Comparison of ENCODE assay signal across 25 cellular contexts in the genomic region with DNA sequence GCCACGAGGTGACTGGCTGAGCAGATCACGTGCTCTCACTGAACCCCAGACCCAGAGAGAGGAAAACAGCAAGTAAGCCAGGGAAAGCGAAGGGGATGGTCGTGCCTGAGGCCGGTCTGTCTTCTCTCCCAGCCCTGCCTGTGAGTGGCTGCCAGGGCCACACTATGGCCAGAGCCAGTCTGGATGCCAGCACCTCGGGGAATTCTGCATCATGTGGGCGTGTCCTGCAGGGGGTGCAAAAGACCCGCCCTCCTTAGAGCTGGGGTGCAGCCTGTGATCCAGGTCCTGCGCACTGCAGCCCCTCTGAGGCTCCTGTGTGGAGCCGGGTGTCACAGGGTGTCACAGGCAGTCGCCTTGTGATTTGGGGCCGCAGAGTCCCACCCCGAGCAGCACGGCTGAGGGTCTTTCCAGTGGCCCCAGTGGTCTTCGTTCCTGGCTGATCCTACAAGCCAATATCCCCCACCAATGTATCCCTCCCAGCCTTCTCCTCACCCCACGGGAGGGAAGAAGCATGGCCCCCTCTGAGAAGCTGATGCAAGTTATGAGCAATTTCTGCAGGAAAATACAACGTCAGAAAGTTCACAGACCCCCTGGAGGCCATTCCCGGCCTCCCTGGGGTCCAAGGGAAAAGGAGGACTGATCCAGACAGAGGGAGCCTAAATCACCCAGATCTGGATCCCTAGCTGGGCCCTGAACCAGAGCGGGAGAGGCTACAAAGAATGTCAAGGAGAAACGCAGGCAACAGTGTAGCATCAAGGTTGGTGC. TPM values are rescaled to one million over a fixed set of nuclear protein-coding genes. Genes with fewer than 3 reads are reported as not detected.
DNase-seq lines count a peak whose midpoint lies in the region; ATAC-seq, FAIRE-seq and TF ChIP-seq lines count a peak whose summit lies in the region.
"Had no signal": no experiment of that assay in that cellular context is flagged by ENCODE, and none has a peak within 500 bp of the region (broad histone marks: within the 10 kb centered on the region; RNA-seq: fewer than 3 reads in every experiment).

No MANE protein-coding gene starts in this region.

- H3K27me3 ChIP-seq in H7 (ENCODE audit: control insufficient read depth, insufficient read depth, low read length) (no peaks in the 10 kb centered on the region), K562 (ENCODE audit: control insufficient read depth in 2 of 2, insufficient read depth in 2 of 2, low read length in 2 of 2) (no peaks in the 10 kb centered on the region), osteoblast (ENCODE audit: insufficient read depth, low read length) (no peaks in the 10 kb centered on the region)
- H3K27me3 ChIP-seq: colonic mucosa, tibial nerve had no signal

- 85% methylated on average over 16 of the region's 20 CpGs for WGBS in K562 (ENCODE audit: insufficient coverage, low coverage, missing lambda C conversion rate)

- H2AFZ ChIP-seq in K562 (ENCODE audit: low read depth, low read length) = no peak overlapping the region
- no peak overlapping the region for H2AFZ ChIP-seq in osteoblast (ENCODE audit: low read length)

- in situ Hi-C loops in K562 (cut with MboI) = no loop called here

- BruUV-seq in K562 (replicated peaks; lab: Mats Ljungman, UMichigan) = no TSS peak

- TF ChIP-seq CTCF in K562 (IDR thresholded peaks at IDR 0.05 in 2 of 3, conservative IDR thresholded peaks at IDR 0.05 in 1 of 3; ENCODE audit: insufficient read depth in 2 of 3, low read depth in 1 of 3, low read length in 3 of 3) = no peak
- TF ChIP-seq CTCF in osteoblast (IDR thresholded peaks at IDR 0.05; ENCODE audit: extremely low read depth, low read depth, low read length) = no peak

- POLR2A ChIA-PET in K562 (lab: Yijun Ruan, JAX) = interaction anchor here (0.6 kb wide), 2 partner anchors 11 to 229 kb away, joined by 3 read pairs; no protein-coding TSS in a partner anchor

- H4K20me1 ChIP-seq in K562 (replicated peaks; ENCODE audit: control insufficient read depth, insufficient read depth, low read length) (peaks cover 17% of the 10 kb centered on the region; the same call in 1 of the 2 replicates), osteoblast (ENCODE audit: insufficient read depth, low read length) (peaks cover 45% of the 10 kb centered on the region)

- H3K79me2 ChIP-seq in K562 (ENCODE audit: control insufficient read depth, insufficient read depth, low read length) (peaks cover 53% of the 10 kb centered on the region), osteoblast (ENCODE audit: insufficient read depth, low read length) (peaks cover 78% of the 10 kb centered on the region)

- no peak overlapping the region for H3K27ac ChIP-seq in K562 (ENCODE audit: extremely low read depth, low read depth, low read length)
- H3K27ac ChIP-seq in osteoblast (ENCODE audit: low read depth, low read length) = no peak overlapping the region
- H3K27ac ChIP-seq: colonic mucosa, tibial nerve had no signal

- no peak for FAIRE-seq in K562 (lab: Jason Lieb, UNC)
- FAIRE-seq: HTR-8/SVneo had no signal

- CTCF ChIA-PET in K562 (lab: Yijun Ruan, JAX; ENCODE audit: low intra/inter-chr PET ratio) = no interaction called here

- no peak for TF ChIP-seq POLR2A in K562 (conservative IDR thresholded peaks at IDR 0.05)

- no peak for ATAC-seq in K562
- ATAC-seq in GM18873 (IDR thresholded peaks at IDR 0.05; ENCODE audit: low FRiP score, unreplicated experiment) = no peak
- ATAC-seq in HG03025 (IDR thresholded peaks at IDR 0.05; ENCODE audit: low FRiP score, unreplicated experiment) = no peak
- ATAC-seq: left cardiac atrium, Right ventricle myocardium inferior had no signal

- peaks cover 4% of the 10 kb centered on the region for H3K9me1 ChIP-seq in K562 (ENCODE audit: control insufficient read depth, insufficient read depth, low read length)

- TF ChIP-seq EP300 in K562 (IDR thresholded peaks at IDR 0.05; ENCODE audit: low read length) = no peak

- H3K36me3 ChIP-seq in H7 (replicated peaks; ENCODE audit: control insufficient read depth, insufficient read depth, low read length) (no peaks in the 10 kb centered on the region), K562 (ENCODE audit: control insufficient read depth, insufficient read depth, low read length) (peaks cover 70% of the 10 kb centered on the region; the same call in 2 of the 3 replicates), osteoblast (ENCODE audit: insufficient read depth, low read length) (peaks cover 15% of the 10 kb centered on the region)
- H3K36me3 ChIP-seq: colonic mucosa, HAP-1 had no signal

- H3K4me1 ChIP-seq in K562 (replicated peaks in 1 of 2; ENCODE audit: control insufficient read depth in 2 of 2, insufficient read depth in 2 of 2, low read length in 2 of 2) (peaks cover 19 to 44% of the 10 kb centered on the region in 2 experiments; a peak in 4 of 5 replicates), osteoblast (ENCODE audit: insufficient read depth, low read length) (no peaks in the 10 kb centered on the region)
- H3K4me1 ChIP-seq: colonic mucosa, HAP-1 had no signal

- H3K9ac ChIP-seq in K562 (ENCODE audit: insufficient read depth in 1 of 2, low read depth in 2 of 2, low read length in 2 of 2) = peak overlapping the region in 1 of 2 experiments; percentile 54; a peak in 2 of 4 replicates

- DNase-seq in H7 (peak; percentile 59), K562 (ENCODE audit: extremely low read depth in 1 of 4, low spot score in 3 of 4) (peak in 1 of 4 experiments; percentile 12), osteoblast (ENCODE audit: insufficient read length, low spot score, missing footprints) (peak; percentile 60), NCI-H510A (lab: John Stamatoyannopoulos, UW) (no peak)
- DNase-seq: activated naive CD8-positive, alpha-beta T cell treated with anti-CD3 and anti-CD28 coated beads, Interleukin-2, amount 10 ng/mL, durations not matched to agents 7 days and 5 days; colonic mucosa; DND-41; glutamatergic neuron; Kasumi-1; left cardiac atrium; mesenchymal stem cell; naive B cell; NCI-H1048; NCI-H1930; NCI-H2227 treated with DMSO at 0.1 percent for 48 hours; NCI-H774; stimulated activated CD4-positive, alpha-beta T cell treated with anti-CD3 and anti-CD28 coated beads, Interleukin-1b, Interleukin-23, amount 100 ng/mL, for 48 hours; stimulated activated naive CD4-positive, alpha-beta T cell had no signal

- intact Hi-C loops in K562 (cut with micrococcal nuclease) = no loop called here

- no peak overlapping the region for H3K4me2 ChIP-seq in K562 (ENCODE audit: insufficient read depth, low read length)
- no peak overlapping the region for H3K4me2 ChIP-seq in osteoblast (ENCODE audit: insufficient read depth, low read length)

- no peak for TF ChIP-seq RAD21 in K562 (CRISPR knock-in tag; conservative IDR thresholded peaks at IDR 0.05 in 1 of 2, IDR thresholded peaks at IDR 0.05 in 1 of 2)

- H3K4me3 ChIP-seq in H7 (ENCODE audit: insufficient read depth, low read depth, low read length) = no peak overlapping the region
- H3K4me3 ChIP-seq in K562 = no peak overlapping the region
- no peak overlapping the region for H3K4me3 ChIP-seq in osteoblast (ENCODE audit: insufficient read depth, low read length)
- H3K4me3 ChIP-seq: colonic mucosa, HAP-1, tibial nerve had no signal

- H3K9me3 ChIP-seq in K562 (replicated peaks; ENCODE audit: control insufficient read depth, insufficient read depth, low read depth, low read length) = no peaks in the 10 kb centered on the region
- no peaks in the 10 kb centered on the region for H3K9me3 ChIP-seq in osteoblast (ENCODE audit: low read depth, low read length)
- H3K9me3 ChIP-seq: colonic mucosa, HAP-1, tibial nerve had no signal

RNA-seq across cellular contexts. Expression of a gene that starts 7.7 kb away (rescaled TPM):
- 57.5 and 66.4 TPM in 2 replicates for total RNA-seq in H7 (2014; rRNA removed; shearing (Covaris generic))
- total RNA-seq in K562 (2011; cell fraction: chromatin; rRNA removed; ENCODE audit: low replicate concordance) = 103 and 282 TPM in 2 replicates
- 185 and 189 TPM in 2 replicates for total RNA-seq in K562 (2011; cell fraction: nucleolus; rRNA removed)
- total RNA-seq in K562 (2011; cell fraction: nucleoplasm; rRNA removed) = 126 and 131 TPM in 2 replicates
- total RNA-seq in K562 (2014; rRNA removed) = 93.5 and 119 TPM in 2 replicates
- 16.3 and 21.9 TPM in 2 replicates for total RNA-seq in K562 (2014; rRNA removed; fragmentation: Illumina TruSeq; extraction: Trizol)
- total RNA-seq in K562 (2015; rRNA removed; fragmentation: Illumina TruSeq; extraction: Trizol) = 54.1 and 54.3 TPM in 2 replicates
- 89.7 and 110 TPM in 2 replicates for total RNA-seq in K562 (2021)
- 31.6 and 39.7 TPM in 2 replicates for polyA plus RNA-seq in K562 (2011; rRNA removed)
- 21.4 and 48.7 TPM in 2 replicates for polyA plus RNA-seq in K562 (2011; cell fraction: cytosol; rRNA removed)
- polyA plus RNA-seq in K562 (2011; cell fraction: nucleus; rRNA removed) = 238 and 450 TPM in 2 replicates
- 76.7 and 102 TPM in 2 replicates for polyA plus RNA-seq in K562 (2012)
- 33.7 and 54.3 TPM in 2 replicates for polyA plus RNA-seq in K562 (2014; fragmentation: Illumina TruSeq; extraction: Trizol)
- polyA plus RNA-seq in K562 (2014; fragmentation: Nextera tagmentation; extraction: Ambion mirVana) = 1 to 10 TPM; 1.8 to 2.7 TPM
- 125 and 136 TPM in 2 replicates for polyA plus RNA-seq in K562 (2014; rRNA removed)
- polyA minus RNA-seq in K562 (2011; rRNA and poly(A)+ RNA removed) = 5.9 and 7.7 TPM in 2 replicates
- polyA minus RNA-seq in K562 (2011; cell fraction: cytosol; rRNA and poly(A)+ RNA removed) = 15.9 and 20.8 TPM in 2 replicates
- 53.1 and 57.2 TPM in 2 replicates for polyA minus RNA-seq in K562 (2011; cell fraction: nucleus; rRNA and poly(A)+ RNA removed)
- total RNA-seq in osteoblast = 49.2 and 55.0 TPM in 2 replicates

RNA-seq across cellular contexts. Expression of a gene that starts 34.0 kb away (rescaled TPM):
- total RNA-seq in H7 (2014; rRNA removed; shearing (Covaris generic)) = 20.0 and 22.9 TPM in 2 replicates
- 21.2 and 53.9 TPM in 2 replicates for total RNA-seq in K562 (2011; cell fraction: chromatin; rRNA removed; ENCODE audit: low replicate concordance)
- total RNA-seq in K562 (2011; cell fraction: nucleolus; rRNA removed) = 25.4 and 29.5 TPM in 2 replicates
- total RNA-seq in K562 (2011; cell fraction: nucleoplasm; rRNA removed) = 24.6 and 30.8 TPM in 2 replicates
- 18.1 and 21.3 TPM in 2 replicates for total RNA-seq in K562 (2014; rRNA removed)
- 6.8 and 8.0 TPM in 2 replicates for total RNA-seq in K562 (2014; rRNA removed; fragmentation: Illumina TruSeq; extraction: Trizol)
- total RNA-seq in K562 (2015; rRNA removed; fragmentation: Illumina TruSeq; extraction: Trizol) = 9.6 and 11.5 TPM in 2 replicates
- 17.3 and 18.9 TPM in 2 replicates for total RNA-seq in K562 (2021)
- polyA plus RNA-seq in K562 (2011; rRNA removed) = 11.9 and 13.2 TPM in 2 replicates
- polyA plus RNA-seq in K562 (2011; cell fraction: cytosol; rRNA removed) = 9.1 and 15.2 TPM in 2 replicates
- polyA plus RNA-seq in K562 (2011; cell fraction: nucleus; rRNA removed) = 39.1 and 62.6 TPM in 2 replicates
- 22.7 and 23.7 TPM in 2 replicates for polyA plus RNA-seq in K562 (2012)
- polyA plus RNA-seq in K562 (2014; fragmentation: Illumina TruSeq; extraction: Trizol) = 13.5 and 14.0 TPM in 2 replicates
- polyA plus RNA-seq in K562 (2014; fragmentation: Nextera tagmentation; extraction: Ambion mirVana) = under 1 TPM; 0.35 to 0.59 TPM
- polyA plus RNA-seq in K562 (2014; rRNA removed) = 15.9 and 22.1 TPM in 2 replicates
- polyA minus RNA-seq in K562 (2011; rRNA and poly(A)+ RNA removed) = 3.1 and 7.7 TPM in 2 replicates
- polyA minus RNA-seq in K562 (2011; cell fraction: cytosol; rRNA and poly(A)+ RNA removed) = 5.2 and 6.4 TPM in 2 replicates
- polyA minus RNA-seq in K562 (2011; cell fraction: nucleus; rRNA and poly(A)+ RNA removed) = 10.0 and 12.8 TPM in 2 replicates
- total RNA-seq in osteoblast = 0.29 and 1.1 TPM in 2 replicates

RNA-seq across cellular contexts. Expression of a gene that starts 39.3 kb away (rescaled TPM):
- total RNA-seq in H7 (2014; rRNA removed; shearing (Covaris generic)) = 33.8 and 44.8 TPM in 2 replicates
- total RNA-seq in K562 (2011; cell fraction: chromatin; rRNA removed; ENCODE audit: low replicate concordance) = 33.1 and 49.0 TPM in 2 replicates
- 39.5 and 44.5 TPM in 2 replicates for total RNA-seq in K562 (2011; cell fraction: nucleolus; rRNA removed)
- 49.1 and 49.5 TPM in 2 replicates for total RNA-seq in K562 (2011; cell fraction: nucleoplasm; rRNA removed)
- total RNA-seq in K562 (2014; rRNA removed) = 366 and 390 TPM in 2 replicates
- 114 and 159 TPM in 2 replicates for total RNA-seq in K562 (2014; rRNA removed; fragmentation: Illumina TruSeq; extraction: Trizol)
- total RNA-seq in K562 (2015; rRNA removed; fragmentation: Illumina TruSeq; extraction: Trizol) = 244 and 252 TPM in 2 replicates
- 207 and 227 TPM in 2 replicates for total RNA-seq in K562 (2021)
- 177 and 189 TPM in 2 replicates for polyA plus RNA-seq in K562 (2011; rRNA removed)
- polyA plus RNA-seq in K562 (2011; cell fraction: cytosol; rRNA removed) = 173 and 189 TPM in 2 replicates
- 99.4 and 117 TPM in 2 replicates for polyA plus RNA-seq in K562 (2011; cell fraction: nucleus; rRNA removed)
- polyA plus RNA-seq in K562 (2012) = 276 and 308 TPM in 2 replicates
- polyA plus RNA-seq in K562 (2014; fragmentation: Illumina TruSeq; extraction: Trizol) = 224 and 227 TPM in 2 replicates
- 10 to 100 TPM; 31.8 to 43.6 TPM for polyA plus RNA-seq in K562 (2014; fragmentation: Nextera tagmentation; extraction: Ambion mirVana)
- 324 and 325 TPM in 2 replicates for polyA plus RNA-seq in K562 (2014; rRNA removed)
- polyA minus RNA-seq in K562 (2011; rRNA and poly(A)+ RNA removed) = 86.4 and 93.6 TPM in 2 replicates
- polyA minus RNA-seq in K562 (2011; cell fraction: cytosol; rRNA and poly(A)+ RNA removed) = 45.8 and 53.1 TPM in 2 replicates
- polyA minus RNA-seq in K562 (2011; cell fraction: nucleus; rRNA and poly(A)+ RNA removed) = 24.5 and 35.7 TPM in 2 replicates
- 0.29 TPM in 1 of 2 replicates, not detected in the other for total RNA-seq in osteoblast
- total RNA-seq: activated naive CD8-positive, alpha-beta T cell treated with anti-CD3 and anti-CD28 coated beads, Interleukin-2, amount 10 ng/mL, durations not matched to agents 7 days and 5 days; posterior vena cava had no signal

RNA-seq across cellular contexts. Expression of a gene that starts 46.8 kb away (rescaled TPM):
- total RNA-seq in H7 (2014; rRNA removed; shearing (Covaris generic)) = 21.2 and 24.4 TPM in 2 replicates
- 86.2 and 226 TPM in 2 replicates for total RNA-seq in K562 (2011; cell fraction: chromatin; rRNA removed; ENCODE audit: low replicate concordance)
- 132 and 156 TPM in 2 replicates for total RNA-seq in K562 (2011; cell fraction: nucleolus; rRNA removed)
- 101 and 114 TPM in 2 replicates for total RNA-seq in K562 (2011; cell fraction: nucleoplasm; rRNA removed)
- total RNA-seq in K562 (2014; rRNA removed) (63.2 and 78.7 TPM in 2 replicates), K562 (2014; rRNA removed; fragmentation: Illumina TruSeq; extraction: Trizol) (25.8 and 29.2 TPM in 2 replicates), K562 (2015; rRNA removed; fragmentation: Illumina TruSeq; extraction: Trizol) (41.9 and 43.3 TPM in 2 replicates), K562 (2021) (65.7 and 70.3 TPM in 2 replicates), osteoblast (9.7 and 12.7 TPM in 2 replicates)
- polyA plus RNA-seq in K562 (2011; rRNA removed) (23.3 and 28.6 TPM in 2 replicates), K562 (2014; fragmentation: Illumina TruSeq; extraction: Trizol) (39.5 and 44.9 TPM in 2 replicates), K562 (2014; fragmentation: Nextera tagmentation; extraction: Ambion mirVana) (1 to 10 TPM; 7.5 to 9.8 TPM), K562 (2014; rRNA removed) (51.2 and 53.8 TPM in 2 replicates)
- polyA plus RNA-seq in K562 (2011; cell fraction: cytosol; rRNA removed) = 19.8 and 50.7 TPM in 2 replicates
- polyA plus RNA-seq in K562 (2011; cell fraction: nucleus; rRNA removed) = 75.3 and 114 TPM in 2 replicates
- polyA plus RNA-seq in K562 (2012) = 36.1 and 51.9 TPM in 2 replicates
- 19.9 and 43.3 TPM in 2 replicates for polyA minus RNA-seq in K562 (2011; rRNA and poly(A)+ RNA removed)
- 18.3 and 33.0 TPM in 2 replicates for polyA minus RNA-seq in K562 (2011; cell fraction: cytosol; rRNA and poly(A)+ RNA removed)
- polyA minus RNA-seq in K562 (2011; cell fraction: nucleus; rRNA and poly(A)+ RNA removed) = 32.5 and 38.9 TPM in 2 replicates

RNA-seq across cellular contexts. Expression of a gene that starts 47.8 kb away (rescaled TPM):
- 6.5 and 11.6 TPM in 2 replicates for total RNA-seq in H7 (2014; rRNA removed; shearing (Covaris generic))
- 25.9 and 44.0 TPM in 2 replicates for total RNA-seq in K562 (2011; cell fraction: chromatin; rRNA removed; ENCODE audit: low replicate concordance)
- 23.2 and 24.3 TPM in 2 replicates for total RNA-seq in K562 (2011; cell fraction: nucleolus; rRNA removed)
- total RNA-seq in K562 (2011; cell fraction: nucleoplasm; rRNA removed) = 27.0 and 36.9 TPM in 2 replicates
- total RNA-seq in K562 (2014; rRNA removed) (107 and 125 TPM in 2 replicates), K562 (2014; rRNA removed; fragmentation: Illumina TruSeq; extraction: Trizol) (22.0 and 26.5 TPM in 2 replicates), K562 (2015; rRNA removed; fragmentation: Illumina TruSeq; extraction: Trizol) (74.2 and 76.5 TPM in 2 replicates), K562 (2021) (53.7 and 63.3 TPM in 2 replicates), osteoblast (not detected in 2 replicates)
- polyA plus RNA-seq in K562 (2011; rRNA removed) (28.1 and 33.8 TPM in 2 replicates), K562 (2014; fragmentation: Illumina TruSeq; extraction: Trizol) (42.0 and 55.7 TPM in 2 replicates), K562 (2014; fragmentation: Nextera tagmentation; extraction: Ambion mirVana) (10 to 100 TPM in 1 of 2 experiments, 1 to 10 TPM in 1; 4.7 to 17.2 TPM), K562 (2014; rRNA removed) (143 and 158 TPM in 2 replicates)
- 41.8 and 52.3 TPM in 2 replicates for polyA plus RNA-seq in K562 (2011; cell fraction: cytosol; rRNA removed)
- 61.1 and 64.7 TPM in 2 replicates for polyA plus RNA-seq in K562 (2011; cell fraction: nucleus; rRNA removed)
- 58.4 and 68.8 TPM in 2 replicates for polyA plus RNA-seq in K562 (2012)
- 6.4 and 7.0 TPM in 2 replicates for polyA minus RNA-seq in K562 (2011; rRNA and poly(A)+ RNA removed)
- polyA minus RNA-seq in K562 (2011; cell fraction: cytosol; rRNA and poly(A)+ RNA removed) = 7.1 and 13.3 TPM in 2 replicates
- polyA minus RNA-seq in K562 (2011; cell fraction: nucleus; rRNA and poly(A)+ RNA removed) = 10.6 and 16.3 TPM in 2 replicates
- total RNA-seq: activated naive CD8-positive, alpha-beta T cell treated with anti-CD3 and anti-CD28 coated beads, Interleukin-2, amount 10 ng/mL, durations not matched to agents 7 days and 5 days; posterior vena cava; tibial nerve had no signal

Comparison
In these comparisons a context has a peak if more than half of its experiments do, and no peak if none do; other contexts are left out.
1. RNA of a gene that starts 39.3 kb away (total RNA-seq): 33.1 to 390 TPM in K562 and 33.8 to 44.8 TPM in H7; 0.29 TPM in osteoblast; every median in the first group is over 10 times any median in the second.